ENCODE assay signal across 1 cellular context in genomic region chr7:128275651-128276050, GRCh38.
TF ChIP-seq lines count a peak whose summit lies in the region.

No MANE protein-coding gene starts in this region.

TF ChIP-seq in WTC11, 78 proteins besides CTCF, POLR2A, EP300 and RAD21 (continued from another document):
- TF ChIP-seq FOXP1 (CRISPR knock-in tag; IDR thresholded peaks at IDR 0.05; ENCODE audit: borderline replicate concordance) (no peak), GRHL2 (CRISPR knock-in tag; IDR thresholded peaks at IDR 0.05; ENCODE audit: insufficient replicate concordance, severe bottlenecking) (no peak), ATF2 (CRISPR knock-in tag; IDR thresholded peaks at IDR 0.05; ENCODE audit: borderline replicate concordance, low read depth) (no peak)
